In the genomic region with DNA sequence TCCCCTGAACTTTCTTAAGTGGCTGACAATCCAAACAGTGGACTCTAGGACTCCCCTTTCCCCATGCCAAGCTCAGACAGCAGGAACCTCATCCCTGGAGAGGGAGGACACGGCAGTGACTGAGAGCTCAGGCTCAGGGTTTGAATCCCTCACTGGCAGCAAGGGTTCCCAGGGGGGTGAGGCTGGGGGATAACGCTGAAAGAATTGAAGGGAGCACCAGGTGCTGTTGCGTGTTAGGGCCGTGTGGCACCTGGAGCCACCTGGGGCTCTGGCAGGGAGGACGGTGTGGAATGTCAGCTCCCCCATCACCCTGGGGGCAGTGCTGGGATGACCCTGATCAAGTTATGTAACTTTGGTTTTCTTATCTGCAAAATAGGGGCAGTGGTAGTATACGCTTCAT, we compare ENCODE assay signal across 25 cellular contexts. TPM values are rescaled to one million over a fixed set of nuclear protein-coding genes. Genes with fewer than 3 reads are reported as not detected.
A peak's percentile ranks its signal among the peaks of the same experiment; 100 is the strongest.
DNase-seq lines count a peak whose midpoint lies in the region; ATAC-seq and TF ChIP-seq lines count a peak whose summit lies in the region.
"Had no signal": no experiment of that assay in that cellular context is flagged by ENCODE, and none has a peak within 500 bp of the region (broad histone marks: within the 10 kb centered on the region; RNA-seq: fewer than 3 reads in every experiment).

No MANE protein-coding gene starts in this region.

- H3K4me3 Mint-ChIP-seq in progenitor cell of endocrine pancreas (ENCODE audit: low read depth) (no peak overlapping the region), neural progenitor cell (no peak overlapping the region)
- H3K4me3 Mint-ChIP-seq in stimulated activated naive B cell treated with anti-CD40 and anti-IgM and Interleukin-4, amounts not matched to agents 10 μg/mL and 1 μg/mL and 100 μg/mL, for 72 hours = no peak overlapping the region
- H3K4me3 Mint-ChIP-seq: CD4-positive, CD25-positive, alpha-beta regulatory T cell; H9 had no signal

- H3K4me3 ChIP-seq in right atrium auricular region (no peak overlapping the region), esophagus muscularis mucosa (no peak overlapping the region), neural progenitor cell (no peak overlapping the region)
- H3K4me3 ChIP-seq: BLaER1, GM23248 had no signal

- WGBS in esophagus muscularis mucosa = 79% methylated on average over 6 of the region's 6 CpGs

- H3K27me3 ChIP-seq in right atrium auricular region (no peaks in the 10 kb centered on the region), esophagus muscularis mucosa (peaks cover 0 to 35% (median 2%) of the 10 kb centered on the region in 4 donors), neural progenitor cell (no peaks in the 10 kb centered on the region)

- no peak for ATAC-seq in left ventricle myocardium superior
- no peak for ATAC-seq in stimulated activated naive B cell treated with anti-CD40 and anti-IgM and Interleukin-4, amounts not matched to agents 10 μg/mL and 1 μg/mL and 100 μg/mL, for 72 hours (replicated peaks)
- ATAC-seq in HG02885 (IDR thresholded peaks at IDR 0.05; ENCODE audit: poor library complexity, unreplicated experiment) = no peak
- ATAC-seq: HepG2, PC-3 had no signal

- H3K4me1 ChIP-seq in right atrium auricular region (no peaks in the 10 kb centered on the region), esophagus muscularis mucosa (no peaks in the 10 kb centered on the region), neural progenitor cell (no peaks in the 10 kb centered on the region)
- H3K4me1 ChIP-seq: BLaER1 had no signal

- peak overlapping the region; percentile 9 for H3K27ac Mint-ChIP-seq in progenitor cell of endocrine pancreas
- H3K27ac Mint-ChIP-seq in stimulated activated naive B cell treated with anti-CD40 and anti-IgM and Interleukin-4, amounts not matched to agents 10 μg/mL and 1 μg/mL and 100 μg/mL, for 72 hours = no peak overlapping the region
- no peak overlapping the region for H3K27ac Mint-ChIP-seq in neural progenitor cell
- H3K27ac Mint-ChIP-seq: CD4-positive, CD25-positive, alpha-beta regulatory T cell had no signal

- no peaks in the 10 kb centered on the region for H4K20me1 ChIP-seq in neural progenitor cell (ENCODE audit: low read depth)
- H4K20me1 ChIP-seq: BLaER1 had no signal

- H3K36me3 ChIP-seq in right atrium auricular region (no peaks in the 10 kb centered on the region), esophagus muscularis mucosa (peaks cover 0 to 39% (median 0%) of the 10 kb centered on the region in 4 donors), neural progenitor cell (no peaks in the 10 kb centered on the region)
- H3K36me3 ChIP-seq: BLaER1 had no signal

- no peaks in the 10 kb centered on the region for H3F3A ChIP-seq in neural progenitor cell (ENCODE audit: low read depth)

- H3K9me3 ChIP-seq in right atrium auricular region (peaks cover 0 to 8% of the 10 kb centered on the region in 2 donors), esophagus muscularis mucosa (peaks cover 0 to 3% (median 0%) of the 10 kb centered on the region in 4 donors), neural progenitor cell (ENCODE audit: low read depth) (no peaks in the 10 kb centered on the region)
- H3K9me3 ChIP-seq: BLaER1 had no signal

- no peak for TF ChIP-seq POLR2A in esophagus muscularis mucosa (IDR thresholded peaks at IDR 0.05; ENCODE audit: low read depth)

- H3K36me3 Mint-ChIP-seq in progenitor cell of endocrine pancreas (ENCODE audit: insufficient read depth) (no peaks in the 10 kb centered on the region), neural progenitor cell (no peaks in the 10 kb centered on the region)
- no peaks in the 10 kb centered on the region for H3K36me3 Mint-ChIP-seq in stimulated activated naive B cell treated with anti-CD40 and anti-IgM and Interleukin-4, amounts not matched to agents 10 μg/mL and 1 μg/mL and 100 μg/mL, for 72 hours
- H3K36me3 Mint-ChIP-seq: CD4-positive, CD25-positive, alpha-beta regulatory T cell had no signal

- H3K4me1 Mint-ChIP-seq in progenitor cell of endocrine pancreas (ENCODE audit: low read depth) (no peaks in the 10 kb centered on the region), neural progenitor cell (peaks cover 27% of the 10 kb centered on the region)
- H3K4me1 Mint-ChIP-seq in stimulated activated naive B cell treated with anti-CD40 and anti-IgM and Interleukin-4, amounts not matched to agents 10 μg/mL and 1 μg/mL and 100 μg/mL, for 72 hours = no peaks in the 10 kb centered on the region
- H3K4me1 Mint-ChIP-seq: CD4-positive, CD25-positive, alpha-beta regulatory T cell had no signal

- H3K9me3 Mint-ChIP-seq in progenitor cell of endocrine pancreas (ENCODE audit: low read depth) (no peaks in the 10 kb centered on the region), neural progenitor cell (peaks cover 2% of the 10 kb centered on the region)
- peaks cover 0 to 1% of the 10 kb centered on the region in 2 donors for H3K9me3 Mint-ChIP-seq in stimulated activated naive B cell treated with anti-CD40 and anti-IgM and Interleukin-4, amounts not matched to agents 10 μg/mL and 1 μg/mL and 100 μg/mL, for 72 hours
- H3K9me3 Mint-ChIP-seq: H9 had no signal

- no peak overlapping the region for H2AFZ ChIP-seq in neural progenitor cell (replicated peaks)
- H2AFZ ChIP-seq: GM23248 had no signal

- H3K27ac ChIP-seq in right atrium auricular region = no peak overlapping the region
- no peak overlapping the region for H3K27ac ChIP-seq in esophagus muscularis mucosa (replicated peaks in 1 of 4)
- H3K27ac ChIP-seq in neural progenitor cell = no peak overlapping the region
- H3K27ac ChIP-seq: BLaER1, GM23248 had no signal

- TF ChIP-seq CTCF in right atrium auricular region (IDR thresholded peaks at IDR 0.05) (no peak), esophagus muscularis mucosa (IDR thresholded peaks at IDR 0.05) (no peak), progenitor cell of endocrine pancreas (IDR thresholded peaks at IDR 0.05; ENCODE audit: unreplicated experiment) (no peak), neural progenitor cell (IDR thresholded peaks at IDR 0.05) (no peak)

- H3K27me3 Mint-ChIP-seq in progenitor cell of endocrine pancreas (peaks cover 43% of the 10 kb centered on the region), neural progenitor cell (ENCODE audit: insufficient read depth, low read depth) (peaks cover 9% of the 10 kb centered on the region)
- peaks cover 35 to 46% of the 10 kb centered on the region in 2 donors for H3K27me3 Mint-ChIP-seq in stimulated activated naive B cell treated with anti-CD40 and anti-IgM and Interleukin-4, amounts not matched to agents 10 μg/mL and 1 μg/mL and 100 μg/mL, for 72 hours

- H3K9ac ChIP-seq in neural progenitor cell = no peak overlapping the region
- H3K9ac ChIP-seq: BLaER1, GM23248 had no signal

- intact Hi-C loops in left ventricle myocardium superior (cut with micrococcal nuclease) (no loop called here), esophagus muscularis mucosa (cut with DNase I) (no loop called here)

- H3K79me2 ChIP-seq in neural progenitor cell (ENCODE audit: low read depth) = no peaks in the 10 kb centered on the region

- DNase-seq in right atrium auricular region (ENCODE audit: low spot score) = peak; percentile 18
- no peak for DNase-seq in left ventricle myocardium superior
- DNase-seq in esophagus muscularis mucosa (ENCODE audit: extremely low spot score) = peak; percentile 85
- DNase-seq in progenitor cell of endocrine pancreas (ENCODE audit: low spot score, unreplicated experiment) = no peak
- no peak for DNase-seq in stimulated activated naive B cell treated with anti-CD40 and anti-IgM and Interleukin-4, amounts not matched to agents 10 μg/mL and 1 μg/mL and 100 μg/mL, for 72 hours
- no peak for DNase-seq in neural progenitor cell (ENCODE audit: low spot score)
- no peak for DNase-seq in NCI-H345 treated with DMSO at 0.1 percent for 48 hours (lab: John Stamatoyannopoulos, UW; ENCODE audit: unreplicated experiment)
- DNase-seq: CD4-positive, CD25-positive, alpha-beta regulatory T cell; DMS153; DND-41; GM23248; H9; Karpas-422; MV-4-11; NCI-H1105; NCI-H1436 treated with DMSO at 0.1 percent for 48 hours; NCI-H187 treated with DMSO at 0.1 percent for 48 hours; NCI-H446; NCI-H524 treated with DMSO at 0.1 percent for 48 hours; NCI-H82; NK-92 treated with Interleukin-12 subunit alpha and Interleukin-12 subunit beta, amount 100 ng/mL, for 24 hours; PC-3 had no signal

- no peak overlapping the region for H3K4me2 ChIP-seq in neural progenitor cell
- H3K4me2 ChIP-seq: BLaER1 had no signal

- TF ChIP-seq EP300 in esophagus muscularis mucosa (IDR thresholded peaks at IDR 0.05) = no peak

RNA-seq across cellular contexts. Expression of gene ANO2, which starts 40.1 kb away (rescaled TPM):
- total RNA-seq in right atrium auricular region = 1 to 10 TPM; 2.8 to 9.3 TPM
- 16.1 TPM for total RNA-seq in left ventricle myocardium superior
- 10 to 100 TPM in 1 of 4 donors, 1 to 10 TPM in 3; 4.0 to 17.9 (median 5.1) TPM for total RNA-seq in esophagus muscularis mucosa
- total RNA-seq in progenitor cell of endocrine pancreas = 2.8 and 3.5 TPM in 2 replicates
- total RNA-seq in neural progenitor cell (ENCODE audit: low replicate concordance) = 4.0 and 4.8 TPM in 2 replicates
- total RNA-seq: GM23248, HepG2, PC-3 had no signal

Comparison
In these comparisons a context has a peak if more than half of its experiments do, and no peak if none do; other contexts are left out.
1. DNase-seq: peak in right atrium auricular region (single experiment) and esophagus muscularis mucosa (single experiment); none in left ventricle myocardium superior (single experiment), progenitor cell of endocrine pancreas (single experiment), stimulated activated naive B cell treated with anti-CD40 and anti-IgM and Interleukin-4, amounts not matched to agents 10 μg/mL and 1 μg/mL and 100 μg/mL, for 72 hours (single experiment), neural progenitor cell (single experiment) and NCI-H345 treated with DMSO at 0.1 percent for 48 hours (single experiment).